Comparison of ENCODE assay signal across 18 cellular contexts in the genomic region with DNA sequence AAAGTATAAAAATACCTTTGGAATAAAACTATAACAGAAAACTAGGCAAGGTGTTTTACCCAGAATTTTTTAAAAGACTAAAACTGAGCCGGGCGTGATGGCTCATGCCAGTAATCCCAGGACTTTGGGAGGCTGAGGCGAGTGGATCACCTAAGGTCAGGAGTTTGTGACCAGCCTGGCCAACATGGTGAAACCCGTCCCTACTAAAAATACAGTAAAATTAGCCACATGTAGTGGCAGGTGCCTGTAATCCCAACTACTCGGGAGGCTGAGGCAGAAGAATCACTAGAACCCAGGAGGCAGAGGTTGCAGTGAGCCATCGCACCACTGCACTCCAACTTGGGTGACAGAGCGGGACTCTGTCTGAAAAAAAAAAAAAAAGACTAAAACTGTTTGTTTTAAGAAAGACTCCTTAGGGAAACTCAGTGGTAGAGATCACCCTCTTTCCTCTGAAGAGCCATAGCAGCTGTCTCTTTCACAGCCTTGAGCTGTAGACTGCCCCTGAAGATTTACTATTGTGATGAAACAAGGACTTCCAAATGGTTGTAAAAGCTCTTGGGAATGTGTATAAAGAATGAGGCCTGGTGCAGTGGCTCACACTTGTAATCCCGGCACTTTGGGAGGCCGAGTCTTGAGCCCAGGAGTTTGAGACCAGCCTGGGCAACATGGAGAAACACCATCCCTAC. TPM values are rescaled to one million over a fixed set of nuclear protein-coding genes. Genes with fewer than 3 reads are reported as not detected.
"Had no signal": no experiment of that assay in that cellular context is flagged by ENCODE, and none has a peak within 500 bp of the region (broad histone marks: within the 10 kb centered on the region; RNA-seq: fewer than 3 reads in every experiment).

No MANE protein-coding gene starts in this region.

- H3K27ac Mint-ChIP-seq: activated CD8-positive, alpha-beta T cell treated with anti-CD3 and anti-CD28 coated beads for 36 hours; activated naive CD4-positive, alpha-beta T cell treated with anti-CD3 and anti-CD28 coated beads for 36 hours; activated T-helper 17 cell treated with anti-CD3 and anti-CD28 coated beads, Interleukin-2, amount 50 U/mL, for 72 hours had no signal

- H3K36me3 ChIP-seq: neutrophil had no signal

- H3K27me3 ChIP-seq: neutrophil had no signal

- H3K27me3 Mint-ChIP-seq: activated CD8-positive, alpha-beta T cell treated with anti-CD3 and anti-CD28 coated beads for 36 hours; activated T-helper 17 cell treated with anti-CD3 and anti-CD28 coated beads, Interleukin-2, amount 50 U/mL, for 72 hours had no signal

- H3K27ac ChIP-seq: neutrophil had no signal

- H3K4me1 Mint-ChIP-seq: activated T-helper 17 cell treated with anti-CD3 and anti-CD28 coated beads, Interleukin-2, amount 50 U/mL, for 72 hours had no signal

- DNase-seq: activated CD4-positive, alpha-beta T cell treated with anti-CD3 and anti-CD28 coated beads for 1 hour; activated CD8-positive, alpha-beta memory T cell treated with anti-CD3 and anti-CD28 coated beads, Interleukin-2, amount 50 U/mL, for 4 hours; activated CD8-positive, alpha-beta T cell treated with anti-CD3 and anti-CD28 coated beads for 36 hours; activated naive CD4-positive, alpha-beta T cell treated with anti-CD3 and anti-CD28 coated beads for 36 hours; central memory CD4-positive, alpha-beta T cell; cortex of kidney; effector CD8-positive, alpha-beta T cell; hippocampal formation; right cardiac atrium; stimulated activated CD4-positive, alpha-beta T cell treated with anti-CD3 and anti-CD28 coated beads, Interleukin-2, amount 100 ng/mL, for 48 hours; SW 1271 had no signal

- FAIRE-seq: urothelium cell line had no signal

- ATAC-seq: activated CD8-positive, alpha-beta T cell treated with anti-CD3 and anti-CD28 coated beads for 36 hours; activated T-helper 17 cell treated with anti-CD3 and anti-CD28 coated beads, Interleukin-2, amount 50 U/mL, for 72 hours; right cardiac atrium had no signal

- H3K4me3 Mint-ChIP-seq: activated CD8-positive, alpha-beta T cell treated with anti-CD3 and anti-CD28 coated beads for 36 hours; activated naive CD4-positive, alpha-beta T cell treated with anti-CD3 and anti-CD28 coated beads for 36 hours; activated T-helper 17 cell treated with anti-CD3 and anti-CD28 coated beads, Interleukin-2, amount 50 U/mL, for 72 hours had no signal

- H3K9me3 ChIP-seq: neutrophil had no signal

- H3K9me3 Mint-ChIP-seq: activated CD8-positive, alpha-beta T cell treated with anti-CD3 and anti-CD28 coated beads for 36 hours; activated naive CD4-positive, alpha-beta T cell treated with anti-CD3 and anti-CD28 coated beads for 36 hours; activated T-helper 17 cell treated with anti-CD3 and anti-CD28 coated beads, Interleukin-2, amount 50 U/mL, for 72 hours had no signal

RNA-seq across cellular contexts. Expression of a gene that starts 14.7 kb away (rescaled TPM):
- total RNA-seq: activated CD8-positive, alpha-beta T cell treated with anti-CD3 and anti-CD28 coated beads for 36 hours; activated naive CD4-positive, alpha-beta T cell treated with anti-CD3 and anti-CD28 coated beads for 36 hours; activated T-helper 17 cell treated with anti-CD3 and anti-CD28 coated beads, Interleukin-2, amount 50 U/mL, for 72 hours; glomerular endothelial cell; liver; mesenteric fat pad had no signal
- polyA plus RNA-seq: thymus had no signal
